4 cellular contexts compared by ENCODE assay signal in the genomic region with DNA sequence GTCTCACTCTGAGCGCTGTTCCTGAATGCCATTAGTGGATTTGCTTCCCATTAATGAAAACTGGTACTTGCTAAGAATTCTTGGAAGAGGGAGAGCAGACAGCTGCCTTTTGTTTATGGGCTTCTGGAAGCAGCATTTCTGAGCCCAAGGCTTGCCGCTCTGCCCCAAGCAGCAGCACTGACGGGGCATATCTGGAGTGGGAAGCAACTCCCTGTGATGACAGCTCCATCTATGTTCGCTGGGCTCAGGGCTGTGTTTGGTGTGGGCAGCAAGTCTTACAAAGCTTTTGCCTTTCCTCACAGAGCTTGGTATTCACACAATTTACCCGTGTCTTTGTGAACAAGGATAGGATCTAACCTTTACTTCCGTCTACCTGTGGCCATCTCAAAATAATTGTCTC.
"Had no signal": no experiment of that assay in that cellular context is flagged by ENCODE, and none has a peak within 500 bp of the region (broad histone marks: within the 10 kb centered on the region; RNA-seq: fewer than 3 reads in every experiment).

No MANE protein-coding gene starts in this region.

- ATAC-seq: GM23338, HepG2 had no signal

- H3K4me2 ChIP-seq: GM23338 had no signal

- H3K4me3 ChIP-seq: GM23338 had no signal

- DNase-seq: H9, HCEC 1CT had no signal

- H2AFZ ChIP-seq: GM23338 had no signal
